8 cellular contexts compared by ENCODE assay signal in the genomic region with DNA sequence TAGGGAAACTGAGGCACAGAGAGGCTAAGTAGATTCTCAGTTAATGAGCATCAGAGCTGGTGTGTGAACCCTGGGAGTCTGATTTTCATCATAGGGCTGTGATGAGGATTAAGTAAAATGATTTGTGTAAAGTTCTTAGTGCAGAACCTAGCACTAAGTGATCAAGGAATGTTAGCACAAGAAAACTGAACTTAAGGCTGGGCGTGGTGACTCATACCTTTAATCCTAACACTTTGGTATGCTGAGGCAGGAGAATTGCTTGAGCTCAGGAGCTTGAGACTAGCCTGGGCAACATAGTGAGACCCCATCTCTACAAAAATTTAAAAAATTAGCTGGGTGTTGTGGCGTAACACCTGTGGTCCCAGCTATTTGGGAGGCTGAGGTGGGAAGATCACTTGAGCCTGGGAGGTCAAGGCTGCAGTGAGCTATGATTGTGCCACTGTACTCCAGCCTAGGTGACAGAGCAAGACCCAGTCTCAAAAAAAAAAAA.
DNase-seq lines count a peak whose midpoint lies in the region; ATAC-seq, FAIRE-seq and TF ChIP-seq lines count a peak whose summit lies in the region.
"Not testable (repeated sequence)": the region's sequence is repeated elsewhere in the genome, so short reads cannot be mapped to it uniquely, and the experiment has no call there.

No MANE protein-coding gene starts in this region.

- not testable (repeated sequence) for FAIRE-seq in HepG2 (lab: Jason Lieb, UNC)

- not testable (repeated sequence) for H3K79me2 ChIP-seq in HepG2 (ENCODE audit: insufficient read depth, low read length)

- not testable (repeated sequence) for TF ChIP-seq EP300 in HepG2 (IDR thresholded peaks at IDR 0.05; ENCODE audit: low read depth in 2 of 2, low read length in 2 of 2); HepG2 (CRISPR knock-in tag; IDR thresholded peaks at IDR 0.05; ENCODE audit: borderline replicate concordance)

- not testable (repeated sequence) for H3K9me3 ChIP-seq in HEK293 (ENCODE audit: control insufficient read depth, insufficient read depth, low read depth, low read length); HepG2 (ENCODE audit: low read length); upper lobe of right lung

- ATAC-seq in HepG2: not testable (repeated sequence)
- peak; percentile 35 for ATAC-seq in upper lobe of right lung

- 76% methylated on average over 2 of the region's 2 CpGs for WGBS in HepG2 (ENCODE audit: low lambda C conversion rate)

- in situ Hi-C loops in HepG2 (cut with HindIII; ENCODE audit: extremely low pct_ligation_motif_present, low pct_unique_long_range_greater_than_20kb): not testable (repeated sequence)

- intact Hi-C loops in HepG2 (cut with micrococcal nuclease; ENCODE audit: unreplicated experiment): not testable (repeated sequence)
- intact Hi-C loops in upper lobe of right lung (cut with DNase I): loop anchor here (10.0 kb wide), 1 partner anchor 278 kb away; no protein-coding TSS in a partner anchor

- not testable (repeated sequence) for BruUV-seq in HepG2 (replicated peaks; lab: Mats Ljungman, UMichigan)

- H3K36me3 ChIP-seq in HEK293 (ENCODE audit: control insufficient read depth in 2 of 2, insufficient read depth in 1 of 2, low read length in 2 of 2); HepG2 (replicated peaks in 1 of 2; ENCODE audit: control insufficient read depth in 1 of 2, insufficient read depth in 2 of 2, low read length in 2 of 2); upper lobe of right lung: not testable (repeated sequence)

- DNase-seq in amniotic epithelial cell (ENCODE audit: low read depth): peak; percentile 81
- peak; percentile 11 for DNase-seq in choroid plexus epithelial cell (ENCODE audit: low read depth)
- peak; percentile 3 for DNase-seq in fibroblast of mammary gland (ENCODE audit: low read depth)
- DNase-seq in HepG2 (ENCODE audit: low spot score); upper lobe of right lung: not testable (repeated sequence)
- peak; percentile 88 for DNase-seq in retinal pigment epithelial cell (ENCODE audit: low read depth)

- H3K4me3 ChIP-seq in HEK293 (ENCODE audit: low read depth, low read length); choroid plexus epithelial cell (ENCODE audit: low read depth, low read length); fibroblast of mammary gland (ENCODE audit: control insufficient read depth, low read depth, low read length); HepG2 (replicated peaks in 1 of 3; ENCODE audit: insufficient read depth in 1 of 3, low read depth in 2 of 3, low read length in 3 of 3); retinal pigment epithelial cell (ENCODE audit: low read length); upper lobe of right lung: not testable (repeated sequence)

- POLR2A ChIA-PET in HEK293 (lab: Yijun Ruan, JAX); HepG2 (lab: Yijun Ruan, JAX): not testable (repeated sequence)

- not testable (repeated sequence) for H2AFZ ChIP-seq in HepG2 (ENCODE audit: low read length)

- H3K9ac ChIP-seq in HepG2 (ENCODE audit: insufficient read depth, low read depth, low read length): not testable (repeated sequence)

- H4K20me1 ChIP-seq in HepG2 (ENCODE audit: insufficient read depth, low read length): not testable (repeated sequence)

- H3K27me3 ChIP-seq in HepG2 (ENCODE audit: control insufficient read depth in 1 of 2, insufficient read depth in 2 of 2, low read length in 2 of 2); upper lobe of right lung: not testable (repeated sequence)

- CTCF ChIA-PET in HEK293 (lab: Yijun Ruan, JAX): interaction anchor here (0.6 to 1.0 kb wide), 2 partner anchors 129 to 816 kb away, joined by 3 to 4 read pairs; no protein-coding TSS in a partner anchor
- CTCF ChIA-PET in HepG2 (lab: Yijun Ruan, JAX; ENCODE audit: low intra/inter-chr PET ratio, low total read pairs): not testable (repeated sequence)

- not testable (repeated sequence) for TF ChIP-seq POLR2A in HepG2 (IDR thresholded peaks at IDR 0.05; ENCODE audit: insufficient read depth in 1 of 2, low read depth in 2 of 2, low read length in 2 of 2)

- H3K4me2 ChIP-seq in HepG2 (ENCODE audit: low read depth, low read length): not testable (repeated sequence)

- H3K4me1 ChIP-seq in HEK293 (ENCODE audit: control insufficient read depth, insufficient read depth, low read length); upper lobe of right lung: not testable (repeated sequence)
- H3K4me1 ChIP-seq in HepG2 (ENCODE audit: insufficient read depth, low read length): peaks cover 47% of the 10 kb centered on the region

- not testable (repeated sequence) for TF ChIP-seq CTCF in 22Rv1 (IDR thresholded peaks at IDR 0.05); HEK293 (tag by site-specific recombination; IDR thresholded peaks at IDR 0.05); choroid plexus epithelial cell (conservative IDR thresholded peaks at IDR 0.05; ENCODE audit: low read depth, low read length); fibroblast of mammary gland (conservative IDR thresholded peaks at IDR 0.05; ENCODE audit: control insufficient read depth, insufficient read depth, low read depth, low read length); HepG2 (CRISPR knock-in tag; IDR thresholded peaks at IDR 0.05); retinal pigment epithelial cell (conservative IDR thresholded peaks at IDR 0.05; ENCODE audit: low read depth, low read length); upper lobe of right lung (IDR thresholded peaks at IDR 0.05)

- peak overlapping the region; percentile 93 for H3K27ac ChIP-seq in 22Rv1
- H3K27ac ChIP-seq in HEK293 (ENCODE audit: extremely low read depth, low read depth, low read length); HepG2 (ENCODE audit: extremely low read length, insufficient read depth, low read length); upper lobe of right lung: not testable (repeated sequence)

- not testable (repeated sequence) for TF ChIP-seq RAD21 in HepG2 (CRISPR knock-in tag; IDR thresholded peaks at IDR 0.05)

TF ChIP-seq in HEK293, 187 proteins besides CTCF, POLR2A, EP300 and RAD21:
- TF ChIP-seq ZNF121 (tag by site-specific recombination; IDR thresholded peaks at IDR 0.05): 0 out of 2 replicates have a peak, but pooled peaks have one; percentile 24

TF ChIP-seq in HepG2, 621 proteins besides CTCF, POLR2A, EP300 and RAD21:
- TF ChIP-seq ZNF121 (CRISPR knock-in tag; IDR thresholded peaks at IDR 0.05): peak; percentile 95
